ENCODE assay signal across 8 cellular contexts in genomic region chr11:47551086-47551485, GRCh38.
A peak's percentile ranks its signal among the peaks of the same experiment; 100 is the strongest.
DNase-seq lines count a peak whose midpoint lies in the region; TF ChIP-seq lines count a peak whose summit lies in the region.

No MANE protein-coding gene starts in this region.

- H3K36me3 ChIP-seq in NT2/D1 (ENCODE audit: insufficient read depth, insufficient read length, low read length): peaks cover 42% of the 10 kb centered on the region

- CTCF ChIA-PET in activated naive CD4-positive, alpha-beta T cell treated with anti-CD3 and anti-CD28 coated beads, Interleukin-2, amount 10 ng/mL, durations not matched to agents 7 days and 5 days (lab: Charles Lee): interaction anchor here (1.0 to 3.2 kb wide), 5 partner anchors 10 to 42 kb away, joined by 3 to 13 read pairs (median 3); no protein-coding TSS in a partner anchor

- peaks cover 53% of the 10 kb centered on the region for H3K4me1 Mint-ChIP-seq in activated naive CD4-positive, alpha-beta T cell treated with anti-CD3 and anti-CD28 coated beads, Interleukin-2, amount 10 ng/mL, durations not matched to agents 7 days and 5 days
- H3K4me1 Mint-ChIP-seq in dendritic cell treated with granulocyte-macrophage colony-stimulating factor and Interleukin-4, amounts not matched to agents 40 ng/mL and 50 ng/mL, for 4 days (ENCODE audit: low read depth): peaks cover 56% of the 10 kb centered on the region
- peaks cover 29% of the 10 kb centered on the region for H3K4me1 Mint-ChIP-seq in nephron

- peak in 2 of 3 experiments; percentile 17 to 20 for TF ChIP-seq CTCF in nephron (IDR thresholded peaks at IDR 0.05; ENCODE audit: unreplicated experiment in 3 of 3)

- no peaks in the 10 kb centered on the region for H3K27me3 ChIP-seq in NT2/D1 (ENCODE audit: insufficient read depth, insufficient read length)

- peak overlapping the region; percentile 95 for H3K27ac Mint-ChIP-seq in activated naive CD4-positive, alpha-beta T cell treated with anti-CD3 and anti-CD28 coated beads, Interleukin-2, amount 10 ng/mL, durations not matched to agents 7 days and 5 days
- peak overlapping the region; percentile 99 for H3K27ac Mint-ChIP-seq in dendritic cell treated with granulocyte-macrophage colony-stimulating factor and Interleukin-4, amounts not matched to agents 40 ng/mL and 50 ng/mL, for 4 days
- H3K27ac Mint-ChIP-seq in nephron: peak overlapping the region; percentile 92 to 99 (median 97)

- H3K36me3 Mint-ChIP-seq in activated naive CD4-positive, alpha-beta T cell treated with anti-CD3 and anti-CD28 coated beads, Interleukin-2, amount 10 ng/mL, durations not matched to agents 7 days and 5 days: peaks cover 31% of the 10 kb centered on the region
- H3K36me3 Mint-ChIP-seq in dendritic cell treated with granulocyte-macrophage colony-stimulating factor and Interleukin-4, amounts not matched to agents 40 ng/mL and 50 ng/mL, for 4 days (ENCODE audit: low read depth): peaks cover 51% of the 10 kb centered on the region
- H3K36me3 Mint-ChIP-seq in nephron (ENCODE audit: low read depth): peaks cover 21% of the 10 kb centered on the region

- H3K9ac ChIP-seq in NT2/D1 (ENCODE audit: insufficient read length, low read depth): no peak overlapping the region

- H3K9me3 ChIP-seq in NT2/D1 (ENCODE audit: insufficient read depth, low read length): no peaks in the 10 kb centered on the region

- H3K4me3 ChIP-seq in NT2/D1 (ENCODE audit: insufficient read length, low read depth): peak overlapping the region; percentile 96

- H3K27me3 Mint-ChIP-seq in activated naive CD4-positive, alpha-beta T cell treated with anti-CD3 and anti-CD28 coated beads, Interleukin-2, amount 10 ng/mL, durations not matched to agents 7 days and 5 days: peaks cover 4% of the 10 kb centered on the region
- H3K27me3 Mint-ChIP-seq in dendritic cell treated with granulocyte-macrophage colony-stimulating factor and Interleukin-4, amounts not matched to agents 40 ng/mL and 50 ng/mL, for 4 days: no peaks in the 10 kb centered on the region
- H3K27me3 Mint-ChIP-seq in nephron (ENCODE audit: low read depth): no peaks in the 10 kb centered on the region

- no peaks in the 10 kb centered on the region for H3K9me3 Mint-ChIP-seq in activated naive CD4-positive, alpha-beta T cell treated with anti-CD3 and anti-CD28 coated beads, Interleukin-2, amount 10 ng/mL, durations not matched to agents 7 days and 5 days
- no peaks in the 10 kb centered on the region for H3K9me3 Mint-ChIP-seq in dendritic cell treated with granulocyte-macrophage colony-stimulating factor and Interleukin-4, amounts not matched to agents 40 ng/mL and 50 ng/mL, for 4 days
- H3K9me3 Mint-ChIP-seq in nephron: no peaks in the 10 kb centered on the region

- peaks cover 2% of the 10 kb centered on the region for H3K4me1 ChIP-seq in NT2/D1 (ENCODE audit: insufficient read depth, insufficient read length)

- intact Hi-C loops in dendritic cell treated with granulocyte-macrophage colony-stimulating factor and Interleukin-4, amounts not matched to agents 40 ng/mL and 50 ng/mL, for 4 days (cut with micrococcal nuclease): loop anchor here (5.0 to 10.0 kb wide), 2 partner anchors 34 to 64 kb away; no protein-coding TSS in a partner anchor
- intact Hi-C loops in head of caudate nucleus (cut with DNase I): loop anchor here (10.0 kb wide), 1 partner anchor 86 kb away; no protein-coding TSS in a partner anchor

- H3K4me3 Mint-ChIP-seq in activated naive CD4-positive, alpha-beta T cell treated with anti-CD3 and anti-CD28 coated beads, Interleukin-2, amount 10 ng/mL, durations not matched to agents 7 days and 5 days: peak overlapping the region; percentile 99
- H3K4me3 Mint-ChIP-seq in dendritic cell treated with granulocyte-macrophage colony-stimulating factor and Interleukin-4, amounts not matched to agents 40 ng/mL and 50 ng/mL, for 4 days: peak overlapping the region; percentile 97
- H3K4me3 Mint-ChIP-seq in nephron: peak overlapping the region; percentile 99 to 100 (median 99)

- DNase-seq in activated naive CD4-positive, alpha-beta T cell treated with anti-CD3 and anti-CD28 coated beads, Interleukin-2, amount 10 ng/mL, durations not matched to agents 7 days and 5 days: no peak
- no peak for DNase-seq in activated naive CD4-positive, alpha-beta T cell treated with anti-CD3 and anti-CD28 coated beads, Interleukin-2, amount 50 U/mL, for 16 hours
- DNase-seq in NT2/D1 (ENCODE audit: low read depth, low spot score) (no peak), foreskin melanocyte (no peak), amniotic stem cell (lab: John Stamatoyannopoulos, UW) (no peak), head of caudate nucleus (no peak)
